Comparison of ENCODE assay signal across 22 cellular contexts in the genomic region with DNA sequence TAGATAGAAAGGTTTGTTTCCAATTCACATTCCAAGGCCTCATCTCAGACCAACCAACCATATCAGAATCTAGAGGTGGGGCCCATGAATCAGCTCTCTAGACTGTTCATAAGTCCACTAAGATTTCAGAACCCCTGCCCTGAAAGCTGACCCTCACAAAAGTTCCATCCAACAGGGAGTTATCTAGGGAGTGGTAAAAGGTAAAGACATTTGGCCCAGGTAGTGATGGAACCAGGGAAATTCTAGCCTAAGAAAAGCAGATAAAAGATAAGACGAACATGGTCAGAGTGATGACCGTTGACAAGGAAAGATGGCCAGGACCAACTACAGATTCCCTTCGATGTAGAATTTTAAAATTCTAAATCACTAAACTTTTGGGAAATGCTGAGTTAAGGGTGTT.
DNase-seq lines count a peak whose midpoint lies in the region; ATAC-seq and TF ChIP-seq lines count a peak whose summit lies in the region.
"Had no signal": no experiment of that assay in that cellular context is flagged by ENCODE, and none has a peak within 500 bp of the region (broad histone marks: within the 10 kb centered on the region; RNA-seq: fewer than 3 reads in every experiment).

No MANE protein-coding gene starts in this region.

- H3K36me3 Mint-ChIP-seq in MCF 10A (ENCODE audit: insufficient read depth, unreplicated experiment) (peaks cover 16% of the 10 kb centered on the region), nephron progenitor cell (ENCODE audit: low read depth) (no peaks in the 10 kb centered on the region), type B pancreatic cell (peaks cover 8% of the 10 kb centered on the region)
- H3K36me3 Mint-ChIP-seq: CD8-positive, alpha-beta T cell had no signal

- BruUV-seq in MCF 10A (replicated peaks; lab: Mats Ljungman, UMichigan), result no TSS peak
- no TSS peak for BruUV-seq in Panc1 (replicated peaks; lab: Mats Ljungman, UMichigan)

- no peaks in the 10 kb centered on the region for H3K9me3 ChIP-seq in breast epithelium
- H3K9me3 ChIP-seq in Panc1 (ENCODE audit: control insufficient read depth, insufficient read depth, low read depth, low read length), result no peaks in the 10 kb centered on the region
- H3K9me3 ChIP-seq: BLaER1 treated with 17β-estradiol and CSF1 and Interleukin-3, amounts not matched to agents 10 nM and 100 nM had no signal

- POLR2A ChIA-PET in MCF 10A (lab: Yijun Ruan, JAX) (interaction anchor here (1.1 kb wide), 1 partner anchor 77 kb away, joined by 4 read pairs; no protein-coding TSS in a partner anchor), Panc1 (lab: Charles Lee) (no interaction called here)

- H3K27ac ChIP-seq in breast epithelium, result no peak overlapping the region
- H3K27ac ChIP-seq in Panc1 (ENCODE audit: low read length), result peak overlapping the region; percentile 17; the same call in 1 of the 2 replicates
- H3K27ac ChIP-seq: 22Rv1; BLaER1 treated with 17β-estradiol and CSF1 and Interleukin-3, amounts not matched to agents 10 nM and 100 nM; C4-2B had no signal

- in situ Hi-C loops in Panc1 (cut with HindIII; ENCODE audit: low pct_unique_long_range_greater_than_20kb, low sequenced_read_pairs), result no loop called here

- TF ChIP-seq POLR2A in breast epithelium (IDR thresholded peaks at IDR 0.05), result no peak

- TF ChIP-seq CTCF in MCF 10A (IDR thresholded peaks at IDR 0.05; ENCODE audit: unreplicated experiment) (no peak), breast epithelium (IDR thresholded peaks at IDR 0.05) (no peak), Panc1 (IDR thresholded peaks at IDR 0.05) (no peak), nephron progenitor cell (IDR thresholded peaks at IDR 0.05) (no peak), type B pancreatic cell (conservative IDR thresholded peaks at IDR 0.05) (no peak)

- intact Hi-C loops in MCF 10A (cut with micrococcal nuclease), result loop anchor here (5.0 kb wide), 1 partner anchor 177 kb away; no protein-coding TSS in a partner anchor
- intact Hi-C loops in breast epithelium (cut with DNase I; ENCODE audit: low total_unique reads), result no loop called here
- intact Hi-C loops in Panc1 (cut with micrococcal nuclease; ENCODE audit: unreplicated experiment), result no loop called here

- H3K9me3 Mint-ChIP-seq in MCF 10A (ENCODE audit: unreplicated experiment) (peaks cover 6% of the 10 kb centered on the region), nephron progenitor cell (no peaks in the 10 kb centered on the region), type B pancreatic cell (no peaks in the 10 kb centered on the region)
- H3K9me3 Mint-ChIP-seq: CD4-positive, alpha-beta T cell; CD8-positive, alpha-beta T cell had no signal

- H3K27me3 Mint-ChIP-seq in MCF 10A (ENCODE audit: insufficient read depth, unreplicated experiment) (no peaks in the 10 kb centered on the region), nephron progenitor cell (ENCODE audit: low read depth, poor library complexity) (peaks cover 5% of the 10 kb centered on the region), type B pancreatic cell (no peaks in the 10 kb centered on the region)
- H3K27me3 Mint-ChIP-seq: B cell had no signal

- H3K4me3 ChIP-seq in breast epithelium, result no peak overlapping the region
- H3K4me3 ChIP-seq in Panc1 (ENCODE audit: low read depth in 2 of 2, low read length in 2 of 2), result no peak overlapping the region
- H3K4me3 ChIP-seq: BLaER1 treated with 17β-estradiol and CSF1 and Interleukin-3, amounts not matched to agents 10 nM and 100 nM; GM12878 had no signal

- H3K4me3 Mint-ChIP-seq in MCF 10A (ENCODE audit: unreplicated experiment) (no peak overlapping the region), nephron progenitor cell (no peak overlapping the region), type B pancreatic cell (no peak overlapping the region)
- H3K4me3 Mint-ChIP-seq: B cell; CD4-positive, alpha-beta T cell; CD8-positive, alpha-beta T cell had no signal

- H3K36me3 ChIP-seq in breast epithelium, result no peaks in the 10 kb centered on the region
- H3K36me3 ChIP-seq in Panc1 (ENCODE audit: control insufficient read depth, insufficient read depth, low read length), result no peaks in the 10 kb centered on the region
- H3K36me3 ChIP-seq: BLaER1 treated with 17β-estradiol and CSF1 and Interleukin-3, amounts not matched to agents 10 nM and 100 nM had no signal

- H3K27ac Mint-ChIP-seq in MCF 10A (ENCODE audit: low read depth, unreplicated experiment) (peak overlapping the region; percentile 95), nephron progenitor cell (peak overlapping the region; percentile 15), type B pancreatic cell (no peak overlapping the region)
- H3K27ac Mint-ChIP-seq: B cell; CD4-positive, alpha-beta T cell; CD8-positive, alpha-beta T cell had no signal

- DNase-seq in MCF 10A (ENCODE audit: unreplicated experiment) (no peak), breast epithelium (ENCODE audit: low spot score in 2 of 2) (no peak), Panc1 (ENCODE audit: low read depth, low spot score) (no peak), nephron progenitor cell (no peak), type B pancreatic cell (ENCODE audit: extremely low spot score, unreplicated experiment) (no peak)
- DNase-seq: ACHN; CD4-positive, alpha-beta T cell; CD8-positive, alpha-beta T cell; DMS 273 treated with DMSO at 0.1 percent for 48 hours; DMS153; DMS53; DMS79; DND-41; EL; GDM1 had no signal

- H3K4me1 Mint-ChIP-seq in MCF 10A (ENCODE audit: insufficient read depth, unreplicated experiment) (peaks cover 44% of the 10 kb centered on the region), nephron progenitor cell (peaks cover 9% of the 10 kb centered on the region), type B pancreatic cell (ENCODE audit: unreplicated experiment) (peaks cover 9% of the 10 kb centered on the region)
- H3K4me1 Mint-ChIP-seq: B cell had no signal

- CTCF ChIA-PET in MCF 10A (lab: Yijun Ruan, JAX) (interaction anchor here (1.4 to 1.7 kb wide), 2 partner anchors 17 to 174 kb away, joined by 4 to 9 read pairs; no protein-coding TSS in a partner anchor), Panc1 (lab: Charles Lee) (no interaction called here)

- ATAC-seq in Panc1 (no peak), HG03354 (IDR thresholded peaks at IDR 0.05; ENCODE audit: poor library complexity, severe bottlenecking, unreplicated experiment) (no peak), HG03135 (IDR thresholded peaks at IDR 0.05; ENCODE audit: unreplicated experiment) (no peak)
- ATAC-seq: CD8-positive, alpha-beta T cell; GM12878 had no signal

- H3K4me1 ChIP-seq in breast epithelium (no peaks in the 10 kb centered on the region), Panc1 (ENCODE audit: control insufficient read depth, insufficient read depth, low read length) (peaks cover 3% of the 10 kb centered on the region; the same call in 1 of the 2 replicates)

- H3K27me3 ChIP-seq in breast epithelium, result no peaks in the 10 kb centered on the region
- H3K27me3 ChIP-seq in Panc1 (ENCODE audit: control insufficient read depth, insufficient read depth, low read length), result no peaks in the 10 kb centered on the region
- H3K27me3 ChIP-seq: BLaER1 treated with 17β-estradiol and CSF1 and Interleukin-3, amounts not matched to agents 10 nM and 100 nM had no signal
